8 cellular contexts compared by ENCODE assay signal in genomic region chr2:113602869-113603466, GRCh38. TPM values are rescaled to one million over a fixed set of nuclear protein-coding genes. Genes with fewer than 3 reads are reported as not detected.
DNase-seq lines count a peak whose midpoint lies in the region; ATAC-seq and TF ChIP-seq lines count a peak whose summit lies in the region.

No MANE protein-coding gene starts in this region.

- no peaks in the 10 kb centered on the region for H3K9me3 ChIP-seq in SK-N-MC (ENCODE audit: low read depth, low read length)

- DNase-seq in SK-N-MC (ENCODE audit: low read depth, low spot score): no peak
- DNase-seq in fibroblast of villous mesenchyme (ENCODE audit: low read depth): no peak
- DNase-seq in retinal pigment epithelial cell (ENCODE audit: low read depth): no peak
- DNase-seq in stimulated activated CD4-positive, alpha-beta T cell treated with anti-CD3 and anti-CD28 coated beads, Interleukin-4, amount 100 ng/mL, for 1 hour: no peak
- no peak for DNase-seq in activated gamma-delta T cell (lab: John Stamatoyannopoulos, UW)

- peak overlapping the region; percentile 77 for H3K4me3 ChIP-seq in SK-N-MC
- H3K4me3 ChIP-seq in fibroblast of villous mesenchyme (ENCODE audit: low read depth, low read length): peak overlapping the region; percentile 80
- H3K4me3 ChIP-seq in retinal pigment epithelial cell (ENCODE audit: low read length): peak overlapping the region; percentile 74

- ATAC-seq in GM18498 (IDR thresholded peaks at IDR 0.05; ENCODE audit: unreplicated experiment) (peak; percentile 6), HG03378 (IDR thresholded peaks at IDR 0.05; ENCODE audit: unreplicated experiment) (no peak), GM19463 (IDR thresholded peaks at IDR 0.05; ENCODE audit: unreplicated experiment) (no peak)

- TF ChIP-seq CTCF in fibroblast of villous mesenchyme (IDR thresholded peaks at IDR 0.05; ENCODE audit: insufficient read depth, low read depth, low read length) (no peak), retinal pigment epithelial cell (conservative IDR thresholded peaks at IDR 0.05; ENCODE audit: low read depth, low read length) (no peak)

- peak overlapping the region; percentile 22; the same call in 1 of the 2 replicates for H3K27ac ChIP-seq in SK-N-MC

- no peak overlapping the region for H3K9ac ChIP-seq in SK-N-MC (ENCODE audit: insufficient read length)

- no peaks in the 10 kb centered on the region for H3K36me3 ChIP-seq in SK-N-MC (ENCODE audit: insufficient read depth, low read length)

RNA-seq across cellular contexts. Expression of gene RABL2A, which starts 24.1 kb away (rescaled TPM):
- total RNA-seq in fibroblast of villous mesenchyme: 7.8 and 8.1 TPM in 2 replicates
